12 cellular contexts compared by ENCODE assay signal in genomic region chr16:83954577-83955016, GRCh38. TPM values are rescaled to one million over a fixed set of nuclear protein-coding genes. Genes with fewer than 3 reads are reported as not detected.
DNase-seq lines count a peak whose midpoint lies in the region; ATAC-seq, FAIRE-seq and TF ChIP-seq lines count a peak whose summit lies in the region.
"Had no signal": no experiment of that assay in that cellular context is flagged by ENCODE, and none has a peak within 500 bp of the region (broad histone marks: within the 10 kb centered on the region; RNA-seq: fewer than 3 reads in every experiment).

No MANE protein-coding gene starts in this region.

- 61 to 71% methylated on average over 9 of the region's 9 CpGs for WGBS in heart right ventricle, 2 donors

- ATAC-seq in T-helper 17 cell, result no peak
- ATAC-seq in heart right ventricle, result peak in 5 of 8 donors; percentile 13 to 56 (median 31)
- no peak for ATAC-seq in HG02763 (IDR thresholded peaks at IDR 0.05; ENCODE audit: unreplicated experiment)
- ATAC-seq in HG02571 (IDR thresholded peaks at IDR 0.05; ENCODE audit: unreplicated experiment), result no peak

- H3K27me3 ChIP-seq in heart right ventricle, result no peaks in the 10 kb centered on the region
- H3K27me3 ChIP-seq: uterus had no signal

- POLR2A ChIA-PET in activated CD4-positive, alpha-beta T cell treated with anti-CD3 and anti-CD28 coated beads, Interleukin-2, amount 10 ng/mL, durations not matched to agents 7 days and 5 days (lab: Charles Lee), result no interaction called here

- peak overlapping the region; percentile 41 for H3K4me3 Mint-ChIP-seq in T-helper 17 cell
- H3K4me3 Mint-ChIP-seq in activated CD4-positive, alpha-beta T cell treated with anti-CD3 and anti-CD28 coated beads, Interleukin-2, amount 10 ng/mL, durations not matched to agents 7 days and 5 days, result no peak overlapping the region

- CTCF ChIA-PET in activated CD4-positive, alpha-beta T cell treated with anti-CD3 and anti-CD28 coated beads, Interleukin-2, amount 10 ng/mL, durations not matched to agents 7 days and 5 days (lab: Charles Lee), result interaction anchor here (1.0 to 1.4 kb wide), 4 partner anchors 10 to 232 kb away, joined by 3 to 5 read pairs (median 3); partner anchors contain the start of gene TAF1C

- no peaks in the 10 kb centered on the region for H3K36me3 Mint-ChIP-seq in T-helper 17 cell (ENCODE audit: low read depth)
- no peaks in the 10 kb centered on the region for H3K36me3 Mint-ChIP-seq in activated CD4-positive, alpha-beta T cell treated with anti-CD3 and anti-CD28 coated beads, Interleukin-2, amount 10 ng/mL, durations not matched to agents 7 days and 5 days (ENCODE audit: low read depth)

- TF ChIP-seq POLR2A in H54 (IDR thresholded peaks at IDR 0.05; ENCODE audit: low read depth, low read length), result 0 out of 2 replicates have a peak, but pooled peaks have one; percentile 25

- peaks cover 2% of the 10 kb centered on the region for H3K4me1 Mint-ChIP-seq in T-helper 17 cell
- H3K4me1 Mint-ChIP-seq in activated CD4-positive, alpha-beta T cell treated with anti-CD3 and anti-CD28 coated beads, Interleukin-2, amount 10 ng/mL, durations not matched to agents 7 days and 5 days, result peaks cover 17% of the 10 kb centered on the region

- no peaks in the 10 kb centered on the region for H3K9me3 Mint-ChIP-seq in activated CD4-positive, alpha-beta T cell treated with anti-CD3 and anti-CD28 coated beads, Interleukin-2, amount 10 ng/mL, durations not matched to agents 7 days and 5 days

- peaks cover 28% of the 10 kb centered on the region for H3K27me3 Mint-ChIP-seq in T-helper 17 cell
- H3K27me3 Mint-ChIP-seq in activated CD4-positive, alpha-beta T cell treated with anti-CD3 and anti-CD28 coated beads, Interleukin-2, amount 10 ng/mL, durations not matched to agents 7 days and 5 days, result peaks cover 13% of the 10 kb centered on the region

- intact Hi-C loops in heart right ventricle (cut with DNase I), result loop anchor here in 5 of 10 donors (5.0 to 10.0 kb wide), 5 partner anchors 42 to 530 kb away; partner anchors contain the start of gene TAF1C (in 3 of the 5)

- no peak for TF ChIP-seq CTCF in heart right ventricle (IDR thresholded peaks at IDR 0.05)
- TF ChIP-seq CTCF in retinal pigment epithelial cell (conservative IDR thresholded peaks at IDR 0.05; ENCODE audit: low read depth, low read length), result peak; percentile 13

- H3K27ac ChIP-seq in heart right ventricle, result peak overlapping the region in 8 of 10 donors; percentile 88 to 97 (median 92)

- no peaks in the 10 kb centered on the region for H3K9me3 ChIP-seq in T-helper 17 cell (ENCODE audit: control insufficient read depth, low read length, poor library complexity, severe bottlenecking)
- H3K9me3 ChIP-seq in heart right ventricle, result no peaks in the 10 kb centered on the region
- H3K9me3 ChIP-seq: uterus had no signal

- peaks cover 11 to 54% (median 38%) of the 10 kb centered on the region in 9 donors for H3K4me1 ChIP-seq in heart right ventricle

- H3K36me3 ChIP-seq in heart right ventricle, result peaks cover 0 to 16% (median 0%) of the 10 kb centered on the region in 9 donors
- H3K36me3 ChIP-seq: uterus had no signal

- DNase-seq in H54 (ENCODE audit: insufficient read length, low spot score), result peak; percentile 63
- no peak for DNase-seq in T-helper 17 cell
- peak in 1 of 2 donors; percentile 54 for DNase-seq in heart right ventricle
- DNase-seq in retinal pigment epithelial cell (ENCODE audit: low read depth), result no peak
- no peak for DNase-seq in activated CD4-positive, alpha-beta T cell treated with anti-CD3 and anti-CD28 coated beads, Interleukin-2, amount 10 ng/mL, durations not matched to agents 7 days and 5 days
- DNase-seq in NCI-H446 treated with DMSO at 0.1 percent for 48 hours (lab: John Stamatoyannopoulos, UW), result no peak

- no peak overlapping the region for H3K27ac Mint-ChIP-seq in T-helper 17 cell
- H3K27ac Mint-ChIP-seq in activated CD4-positive, alpha-beta T cell treated with anti-CD3 and anti-CD28 coated beads, Interleukin-2, amount 10 ng/mL, durations not matched to agents 7 days and 5 days, result no peak overlapping the region

- FAIRE-seq in H54 (lab: Jason Lieb, UNC), result no peak
- FAIRE-seq: GM18507 had no signal

- H3K4me3 ChIP-seq in heart right ventricle (peak overlapping the region in 5 of 10 donors; percentile 62 to 73 (median 65)), retinal pigment epithelial cell (ENCODE audit: low read length) (peak overlapping the region; percentile 68)
- H3K4me3 ChIP-seq: uterus had no signal

RNA-seq across cellular contexts. Expression of gene OSGIN1, which starts 1.6 kb away (rescaled TPM):
- total RNA-seq in T-helper 17 cell (1 to 10 TPM; 1.1 to 1.4 TPM), heart right ventricle (10 to 100 TPM in 1 of 10 donors, 1 to 10 TPM in 9; 3.2 to 14.5 (median 5.3) TPM)
- polyA plus RNA-seq in heart right ventricle, result 10 to 100 TPM in 1 of 2 donors, 1 to 10 TPM in 1; 5.6 to 10.5 TPM
- total RNA-seq in activated CD4-positive, alpha-beta T cell treated with anti-CD3 and anti-CD28 coated beads, Interleukin-2, amount 10 ng/mL, durations not matched to agents 7 days and 5 days, result under 1 TPM; 0.48 to 0.77 TPM

RNA-seq across cellular contexts. Expression of gene NECAB2, which starts 13.4 kb away (rescaled TPM):
- total RNA-seq in T-helper 17 cell, result not detected
- 1 to 10 TPM in 4 of 10 donors, under 1 TPM in 6; 0.32 to 1.1 (median 0.90) TPM for total RNA-seq in heart right ventricle
- polyA plus RNA-seq in heart right ventricle, result 1 to 10 TPM; 1.9 to 3.2 TPM
- total RNA-seq in activated CD4-positive, alpha-beta T cell treated with anti-CD3 and anti-CD28 coated beads, Interleukin-2, amount 10 ng/mL, durations not matched to agents 7 days and 5 days, result not detected
- total RNA-seq: activated CD8-positive, alpha-beta memory T cell treated with anti-CD3 and anti-CD28 coated beads for 36 hours; kidney epithelial cell had no signal

RNA-seq across cellular contexts. Expression of gene MLYCD, which starts 55.7 kb away (rescaled TPM):
- total RNA-seq in T-helper 17 cell, result 1 to 10 TPM; 4.7 to 6.2 TPM
- total RNA-seq in heart right ventricle, result 10 to 100 TPM; 23.6 to 58.0 (median 43.8) TPM
- polyA plus RNA-seq in heart right ventricle, result 10 to 100 TPM; 13.5 to 25.1 TPM
- total RNA-seq in activated CD4-positive, alpha-beta T cell treated with anti-CD3 and anti-CD28 coated beads, Interleukin-2, amount 10 ng/mL, durations not matched to agents 7 days and 5 days, result 1 to 10 TPM; 5.3 TPM

Comparison
In these comparisons a context has a peak if more than half of its experiments do, and no peak if none do; other contexts are left out.
1. ATAC-seq: peak in heart right ventricle (5 of 8); none in T-helper 17 cell (single experiment), HG02763 (single experiment) and HG02571 (single experiment).